In the genomic region with DNA sequence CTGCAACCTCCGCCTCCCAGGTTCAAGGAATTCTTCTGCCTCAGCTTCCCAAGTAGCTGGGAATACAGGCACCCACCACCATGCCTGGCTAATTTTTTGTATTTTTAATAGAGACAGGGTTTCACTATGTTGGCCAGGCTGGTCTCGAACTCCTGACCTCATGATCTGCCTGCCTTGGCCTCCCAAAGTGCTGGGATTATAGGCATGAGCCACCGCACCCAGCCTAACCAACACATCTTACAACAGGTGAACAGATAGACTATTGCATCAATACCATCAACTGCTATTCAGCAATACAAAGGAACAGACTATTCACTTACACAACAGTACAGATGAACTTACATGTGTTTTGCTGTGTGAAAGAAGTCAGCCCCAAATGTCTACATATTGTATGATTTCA, we compare ENCODE assay signal across 4 cellular contexts. TPM values are rescaled to one million over a fixed set of nuclear protein-coding genes. Genes with fewer than 3 reads are reported as not detected.
"Had no signal": no experiment of that assay in that cellular context is flagged by ENCODE, and none has a peak within 500 bp of the region (broad histone marks: within the 10 kb centered on the region; RNA-seq: fewer than 3 reads in every experiment).

No MANE protein-coding gene starts in this region.

RNA-seq across cellular contexts. Expression of gene GOLGA6L6, which starts 45.2 kb away (rescaled TPM):
- total RNA-seq: LHCN-M2, M059J, MCF 10A, NCI-H460 had no signal
